ENCODE assay signal across 31 cellular contexts in genomic region chr10:21432266-21432665, GRCh38.
"Had no signal": no experiment of that assay in that cellular context is flagged by ENCODE, and none has a peak within 500 bp of the region (broad histone marks: within the 10 kb centered on the region; RNA-seq: fewer than 3 reads in every experiment).

No MANE protein-coding gene starts in this region.

- H3K36me3 ChIP-seq: brain microvascular endothelial cell, neural progenitor cell, right atrium auricular region, spleen, transverse colon, uterus, WERI-Rb-1 had no signal

- H3K4me1 Mint-ChIP-seq: memory B cell, natural killer cell, T-helper 17 cell had no signal

- DNase-seq: activated CD4-positive, alpha-beta memory T cell treated with anti-CD3 and anti-CD28 coated beads for 36 hours; activated CD4-positive, alpha-beta T cell treated with anti-CD3 and anti-CD28 coated beads, Interleukin-2, amount 10 ng/mL, durations not matched to agents 24 days and 14 days; activated CD8-positive, alpha-beta memory T cell treated with anti-CD3 and anti-CD28 coated beads, Interleukin-2, amount 50 U/mL, for 4 hours; activated gamma-delta T cell; activated naive CD4-positive, alpha-beta T cell treated with anti-CD3 and anti-CD28 coated beads, Interleukin-2, amount 10 ng/mL, durations not matched to agents 7 days and 5 days; activated naive CD8-positive, alpha-beta T cell treated with anti-CD3 and anti-CD28 coated beads, Interleukin-2, amount 10 ng/mL, durations not matched to agents 7 days and 5 days; activated T-cell treated with anti-CD3 and anti-CD28 coated beads, Interleukin-2, amount 50 U/mL, for 1 hour; amniotic stem cell; brain microvascular endothelial cell; central memory CD4-positive, alpha-beta T cell; effector CD4-positive, alpha-beta T cell; erythroblast; head of caudate nucleus; hippocampal formation; kidney; natural killer cell; spleen; stimulated activated CD4-positive, alpha-beta T cell treated with anti-CD3 and anti-CD28 coated beads, Interleukin-2, amount 100 ng/mL, for 48 hours; stimulated activated naive CD8-positive, alpha-beta T cell treated with anti-CD3 and anti-CD28 coated beads, Interleukin-15, Interleukin-2, amounts not matched to agents 100 U/mL and 50 U/mL, for 24 hours; T-helper 17 cell; T1000; testis; transverse colon; uterus; WERI-Rb-1 had no signal

- H3K9me3 Mint-ChIP-seq: activated CD4-positive, alpha-beta memory T cell treated with anti-CD3 and anti-CD28 coated beads for 36 hours; activated T-helper 1 cell treated with anti-CD3 and anti-CD28 coated beads, Interleukin-12 subunit alpha, Interleukin-12 subunit beta, Interleukin-2, Interleukin-4 antibody, amounts not matched to agents 30 ng/mL and 10 ng/mL and 1 ng/mL, durations not matched to agents 14 hours and 24 hours and 36 hours; natural killer cell had no signal

- H3K27me3 ChIP-seq: brain microvascular endothelial cell, neural progenitor cell, right atrium auricular region, spleen, testis, transverse colon, uterus had no signal

- H3K27me3 Mint-ChIP-seq: activated CD4-positive, alpha-beta T cell treated with anti-CD3 and anti-CD28 coated beads, Interleukin-2, amount 10 ng/mL, durations not matched to agents 24 days and 14 days; activated naive CD8-positive, alpha-beta T cell treated with anti-CD3 and anti-CD28 coated beads, Interleukin-2, amount 10 ng/mL, durations not matched to agents 7 days and 5 days; memory B cell had no signal

- H3K27ac ChIP-seq: brain microvascular endothelial cell, neural progenitor cell, right atrium auricular region, spleen, testis, transverse colon, uterus, WERI-Rb-1 had no signal

- H3K27ac Mint-ChIP-seq: activated CD4-positive, alpha-beta memory T cell treated with anti-CD3 and anti-CD28 coated beads for 36 hours; activated CD4-positive, alpha-beta T cell treated with anti-CD3 and anti-CD28 coated beads, Interleukin-2, amount 10 ng/mL, durations not matched to agents 24 days and 14 days; activated naive CD4-positive, alpha-beta T cell treated with anti-CD3 and anti-CD28 coated beads, Interleukin-2, amount 10 ng/mL, durations not matched to agents 7 days and 5 days; activated naive CD8-positive, alpha-beta T cell treated with anti-CD3 and anti-CD28 coated beads, Interleukin-2, amount 10 ng/mL, durations not matched to agents 7 days and 5 days; activated T-helper 1 cell treated with anti-CD3 and anti-CD28 coated beads, Interleukin-12 subunit alpha, Interleukin-12 subunit beta, Interleukin-2, Interleukin-4 antibody, amounts not matched to agents 30 ng/mL and 10 ng/mL and 1 ng/mL, durations not matched to agents 14 hours and 24 hours and 36 hours; dendritic cell treated with granulocyte-macrophage colony-stimulating factor and Interleukin-4, amounts not matched to agents 40 ng/mL and 50 ng/mL, for 4 days; memory B cell; natural killer cell; T-helper 17 cell had no signal

- H3K4me3 Mint-ChIP-seq: activated CD4-positive, alpha-beta memory T cell treated with anti-CD3 and anti-CD28 coated beads for 36 hours; activated CD4-positive, alpha-beta T cell treated with anti-CD3 and anti-CD28 coated beads, Interleukin-2, amount 10 ng/mL, durations not matched to agents 24 days and 14 days; activated naive CD4-positive, alpha-beta T cell treated with anti-CD3 and anti-CD28 coated beads, Interleukin-2, amount 10 ng/mL, durations not matched to agents 7 days and 5 days; activated naive CD8-positive, alpha-beta T cell treated with anti-CD3 and anti-CD28 coated beads, Interleukin-2, amount 10 ng/mL, durations not matched to agents 7 days and 5 days; activated T-helper 1 cell treated with anti-CD3 and anti-CD28 coated beads, Interleukin-12 subunit alpha, Interleukin-12 subunit beta, Interleukin-2, Interleukin-4 antibody, amounts not matched to agents 30 ng/mL and 10 ng/mL and 1 ng/mL, durations not matched to agents 14 hours and 24 hours and 36 hours; dendritic cell treated with granulocyte-macrophage colony-stimulating factor and Interleukin-4, amounts not matched to agents 40 ng/mL and 50 ng/mL, for 4 days; memory B cell; natural killer cell; neural progenitor cell; T-helper 17 cell had no signal

- H2AFZ ChIP-seq: neural progenitor cell had no signal

- H3K4me3 ChIP-seq: neural progenitor cell, right atrium auricular region, spleen, testis, transverse colon, uterus had no signal

- ATAC-seq: activated CD4-positive, CD25-positive, alpha-beta regulatory T cell treated with anti-CD3 and anti-CD28 coated beads, Interleukin-2, amount 50 U/mL, for 24 hours; natural killer cell; stimulated activated naive CD8-positive, alpha-beta T cell treated with anti-CD3 and anti-CD28 coated beads, Interleukin-15, Interleukin-2, amounts not matched to agents 100 U/mL and 50 U/mL, for 24 hours; T-helper 17 cell had no signal

- H3K4me2 ChIP-seq: neural progenitor cell had no signal

- H3K9me3 ChIP-seq: right atrium auricular region, testis, transverse colon, uterus had no signal

- H3K36me3 Mint-ChIP-seq: activated CD4-positive, alpha-beta memory T cell treated with anti-CD3 and anti-CD28 coated beads for 36 hours; activated naive CD8-positive, alpha-beta T cell treated with anti-CD3 and anti-CD28 coated beads, Interleukin-2, amount 10 ng/mL, durations not matched to agents 7 days and 5 days; memory B cell; natural killer cell had no signal

- H3K4me1 ChIP-seq: neural progenitor cell, right atrium auricular region, spleen, testis, transverse colon, uterus had no signal

- H3K9ac ChIP-seq: neural progenitor cell had no signal
